ENCODE assay signal across 35 cellular contexts in the genomic region with DNA sequence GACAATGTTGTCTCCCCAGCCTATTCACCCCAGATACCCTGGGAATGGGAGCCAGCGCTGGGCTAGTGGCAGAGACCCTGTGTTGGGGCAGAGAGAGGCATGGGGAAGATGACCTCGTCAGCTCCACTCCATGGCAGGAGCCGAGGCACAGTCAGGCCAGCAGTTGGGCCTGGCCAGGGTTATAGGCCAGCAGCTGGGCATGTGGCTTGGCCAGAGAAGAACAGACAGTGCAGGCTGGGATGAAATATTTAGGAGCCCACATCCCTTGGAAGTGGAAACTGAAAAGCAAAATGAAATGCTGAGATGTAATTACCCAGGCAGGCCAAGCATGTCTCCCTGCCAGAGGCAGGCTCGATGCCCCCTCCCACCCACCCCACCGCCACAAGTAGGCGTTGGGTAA.
"Had no signal": no experiment of that assay in that cellular context is flagged by ENCODE, and none has a peak within 500 bp of the region (broad histone marks: within the 10 kb centered on the region; RNA-seq: fewer than 3 reads in every experiment).

No MANE protein-coding gene starts in this region.

- H3K9me3 ChIP-seq: MG63 had no signal

- H3K9ac ChIP-seq: KMS-11 had no signal

- H3K4me2 ChIP-seq: KMS-11 had no signal

- H3K27ac ChIP-seq: KMS-11 had no signal

- H3K36me3 ChIP-seq: MG63 had no signal

- H3K27me3 ChIP-seq: MG63 had no signal

- DNase-seq: Karpas-422, Kasumi-1, KG1, MG63, MM.1S, MV-4-11, NCI-H1048, NCI-H1092, NCI-H1092 treated with DMSO at 0.1 percent for 48 hours, NCI-H1105, NCI-H1105 treated with DMSO at 0.1 percent for 48 hours, NCI-H1417, NCI-H1417 treated with DMSO at 0.1 percent for 48 hours, NCI-H1436, NCI-H1436 treated with DMSO at 0.1 percent for 48 hours, NCI-H146, NCI-H1694, NCI-H1694 treated with DMSO at 0.1 percent for 48 hours, NCI-H187, NCI-H187 treated with DMSO at 0.1 percent for 48 hours, NCI-H1930, NCI-H2029, NCI-H2029 treated with DMSO at 0.1 percent for 48 hours, NCI-H2081, NCI-H2081 treated with DMSO at 0.1 percent for 48 hours, NCI-H2107, NCI-H2171, NCI-H2171 treated with DMSO at 0.1 percent for 48 hours, NCI-H2227 treated with DMSO at 0.1 percent for 48 hours, NCI-H226, NCI-H345, NCI-H446, NCI-H446 treated with DMSO at 0.1 percent for 48 hours, NCI-H510A had no signal

- H3K4me3 ChIP-seq: MG63 had no signal
